1 cellular context compared by ENCODE assay signal in genomic region chr2:118969025-118969733, GRCh38.
TF ChIP-seq lines count a peak whose summit lies in the region.

No MANE protein-coding gene starts in this region.

TF ChIP-seq in HepG2, 621 proteins besides CTCF, POLR2A, EP300 and RAD21 (continued from another document):
- TF ChIP-seq, protein P1, sequence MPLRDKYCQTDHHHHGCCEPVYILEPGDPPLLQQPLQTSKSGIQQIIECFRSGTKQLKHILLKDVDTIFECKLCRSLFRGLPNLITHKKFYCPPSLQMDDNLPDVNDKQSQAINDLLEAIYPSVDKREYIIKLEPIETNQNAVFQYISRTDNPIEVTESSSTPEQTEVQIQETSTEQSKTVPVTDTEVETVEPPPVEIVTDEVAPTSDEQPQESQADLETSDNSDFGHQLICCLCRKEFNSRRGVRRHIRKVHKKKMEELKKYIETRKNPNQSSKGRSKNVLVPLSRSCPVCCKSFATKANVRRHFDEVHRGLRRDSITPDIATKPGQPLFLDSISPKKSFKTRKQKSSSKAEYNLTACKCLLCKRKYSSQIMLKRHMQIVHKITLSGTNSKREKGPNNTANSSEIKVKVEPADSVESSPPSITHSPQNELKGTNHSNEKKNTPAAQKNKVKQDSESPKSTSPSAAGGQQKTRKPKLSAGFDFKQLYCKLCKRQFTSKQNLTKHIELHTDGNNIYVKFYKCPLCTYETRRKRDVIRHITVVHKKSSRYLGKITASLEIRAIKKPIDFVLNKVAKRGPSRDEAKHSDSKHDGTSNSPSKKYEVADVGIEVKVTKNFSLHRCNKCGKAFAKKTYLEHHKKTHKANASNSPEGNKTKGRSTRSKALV (CRISPR knock-in tag; IDR thresholded peaks at IDR 0.05): no peak
- TF ChIP-seq ZNF709 (CRISPR knock-in tag; IDR thresholded peaks at IDR 0.05) (no peak), ZNF7 (CRISPR knock-in tag; IDR thresholded peaks at IDR 0.05) (no peak), ZNF256 (CRISPR knock-in tag; conservative IDR thresholded peaks at IDR 0.05) (no peak), GMEB2 (CRISPR knock-in tag; IDR thresholded peaks at IDR 0.05; ENCODE audit: low read depth) (no peak), ZNF660 (CRISPR knock-in tag; IDR thresholded peaks at IDR 0.05; ENCODE audit: borderline replicate concordance, low read depth) (no peak)
TF ChIP-seq in HepG2: peak in this region for 0.
